3 cellular contexts compared by ENCODE assay signal in genomic region chr17:46925185-46925858, GRCh38.
TF ChIP-seq lines count a peak whose summit lies in the region.

No MANE protein-coding gene starts in this region.

TF ChIP-seq in SK-N-SH, 30 proteins besides CTCF, POLR2A, EP300 and RAD21:
- TF ChIP-seq FOXM1 (IDR thresholded peaks at IDR 0.05; ENCODE audit: low read depth), result no peak
TF ChIP-seq in SK-N-SH: peak in this region for 0.

TF ChIP-seq in SK-N-SH treated with all-trans-retinoic acid at 6 μM for 48 hours, 23 proteins besides CTCF, POLR2A, EP300 and RAD21:
- TF ChIP-seq OSR1 (CRISPR knock-in tag; IDR thresholded peaks at IDR 0.05), result no peak
- TF ChIP-seq ZC3H10 (CRISPR knock-in tag; IDR thresholded peaks at IDR 0.05), result no peak
- no peak for TF ChIP-seq ZNF565 (CRISPR knock-in tag; conservative IDR thresholded peaks at IDR 0.05; ENCODE audit: low read depth)
- TF ChIP-seq ESRRG (CRISPR knock-in tag; IDR thresholded peaks at IDR 0.05), result no peak
- no peak for TF ChIP-seq SNAI2 (CRISPR knock-in tag; IDR thresholded peaks at IDR 0.05)
- TF ChIP-seq CREB5 (CRISPR knock-in tag; IDR thresholded peaks at IDR 0.05; ENCODE audit: low read depth), result no peak
- no peak for TF ChIP-seq ARNTL (CRISPR knock-in tag; IDR thresholded peaks at IDR 0.05; ENCODE audit: borderline replicate concordance, low read depth)
- no peak for TF ChIP-seq BACH2 (CRISPR knock-in tag; IDR thresholded peaks at IDR 0.05; ENCODE audit: borderline replicate concordance)
- no peak for TF ChIP-seq ZNF8 (CRISPR knock-in tag; IDR thresholded peaks at IDR 0.05)
- TF ChIP-seq, protein P1, sequence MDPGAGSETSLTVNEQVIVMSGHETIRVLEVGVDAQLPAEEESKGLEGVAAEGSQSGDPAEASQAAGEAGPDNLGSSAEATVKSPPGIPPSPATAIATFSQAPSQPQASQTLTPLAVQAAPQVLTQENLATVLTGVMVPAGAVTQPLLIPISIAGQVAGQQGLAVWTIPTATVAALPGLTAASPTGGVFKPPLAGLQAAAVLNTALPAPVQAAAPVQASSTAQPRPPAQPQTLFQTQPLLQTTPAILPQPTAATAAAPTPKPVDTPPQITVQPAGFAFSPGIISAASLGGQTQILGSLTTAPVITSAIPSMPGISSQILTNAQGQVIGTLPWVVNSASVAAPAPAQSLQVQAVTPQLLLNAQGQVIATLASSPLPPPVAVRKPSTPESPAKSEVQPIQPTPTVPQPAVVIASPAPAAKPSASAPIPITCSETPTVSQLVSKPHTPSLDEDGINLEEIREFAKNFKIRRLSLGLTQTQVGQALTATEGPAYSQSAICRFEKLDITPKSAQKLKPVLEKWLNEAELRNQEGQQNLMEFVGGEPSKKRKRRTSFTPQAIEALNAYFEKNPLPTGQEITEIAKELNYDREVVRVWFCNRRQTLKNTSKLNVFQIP (CRISPR knock-in tag; IDR thresholded peaks at IDR 0.05; ENCODE audit: borderline replicate concordance, low read depth), result no peak
- TF ChIP-seq PATZ1 (CRISPR knock-in tag; IDR thresholded peaks at IDR 0.05; ENCODE audit: borderline replicate concordance), result no peak
- TF ChIP-seq CSDC2 (CRISPR knock-in tag; IDR thresholded peaks at IDR 0.05), result no peak
- TF ChIP-seq PPARA (CRISPR knock-in tag; IDR thresholded peaks at IDR 0.05; ENCODE audit: borderline replicate concordance), result no peak

TF ChIP-seq in GM12878, 131 proteins besides CTCF, POLR2A, EP300 and RAD21:
- TF ChIP-seq SIN3A (IDR thresholded peaks at IDR 0.05; ENCODE audit: low read depth, low read length) (no peak), ZSCAN29 (IDR thresholded peaks at IDR 0.05) (no peak), PAX5 (IDR thresholded peaks at IDR 0.05; ENCODE audit: borderline replicate concordance, low read depth, low read length) (no peak)
